ENCODE assay signal across 1 cellular context in the genomic region with DNA sequence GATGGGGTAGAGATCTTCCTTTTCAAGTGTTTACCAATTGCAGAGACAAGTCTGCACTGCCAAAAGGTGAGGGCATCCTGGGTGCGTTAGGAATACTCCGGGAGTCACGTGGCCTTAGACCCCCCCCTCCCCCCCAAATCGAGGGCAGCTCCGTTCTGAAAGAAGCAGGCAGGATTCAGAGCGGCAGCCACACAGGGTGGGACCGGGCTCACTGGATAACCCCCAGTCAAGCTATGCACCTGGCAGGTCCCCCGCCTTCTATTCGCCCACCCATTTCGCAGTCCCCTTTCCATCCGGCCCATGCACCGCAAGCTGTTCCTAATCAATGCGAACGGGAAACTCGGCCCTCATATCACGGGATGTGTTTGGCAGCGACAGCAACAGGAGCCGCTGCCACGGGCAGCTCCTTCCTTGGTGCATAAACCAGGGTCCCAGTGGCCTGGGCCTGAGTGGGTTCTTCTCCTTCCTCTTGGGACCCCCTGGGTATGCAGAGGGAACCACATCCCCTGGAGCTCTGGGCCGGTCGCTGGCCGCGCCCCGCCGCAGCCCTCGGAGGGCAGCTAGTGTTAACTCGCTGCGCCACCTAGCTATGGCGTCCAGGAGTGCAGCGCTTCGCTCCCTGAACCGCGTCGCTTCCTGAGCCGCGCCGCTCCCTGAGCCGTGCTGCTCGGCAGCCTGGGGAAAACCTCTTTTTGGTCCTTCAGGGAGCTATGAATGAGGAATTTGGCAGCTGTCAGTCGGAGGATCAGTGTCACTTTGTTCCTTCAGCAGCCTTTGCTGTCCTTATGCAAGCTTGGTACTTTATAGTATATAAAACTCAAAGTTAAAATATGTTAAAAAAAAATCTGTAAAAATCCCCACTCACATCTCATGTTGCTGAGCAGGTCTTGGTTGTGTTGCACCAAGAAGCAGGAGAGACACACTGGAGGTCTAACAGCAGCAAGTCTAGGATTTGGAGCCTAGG.
TF ChIP-seq lines count a peak whose summit lies in the region.

No MANE protein-coding gene starts in this region.

TF ChIP-seq in HepG2, 621 proteins besides CTCF, POLR2A, EP300 and RAD21 (continued from another document and continues in another):
- TF ChIP-seq, protein P1, sequence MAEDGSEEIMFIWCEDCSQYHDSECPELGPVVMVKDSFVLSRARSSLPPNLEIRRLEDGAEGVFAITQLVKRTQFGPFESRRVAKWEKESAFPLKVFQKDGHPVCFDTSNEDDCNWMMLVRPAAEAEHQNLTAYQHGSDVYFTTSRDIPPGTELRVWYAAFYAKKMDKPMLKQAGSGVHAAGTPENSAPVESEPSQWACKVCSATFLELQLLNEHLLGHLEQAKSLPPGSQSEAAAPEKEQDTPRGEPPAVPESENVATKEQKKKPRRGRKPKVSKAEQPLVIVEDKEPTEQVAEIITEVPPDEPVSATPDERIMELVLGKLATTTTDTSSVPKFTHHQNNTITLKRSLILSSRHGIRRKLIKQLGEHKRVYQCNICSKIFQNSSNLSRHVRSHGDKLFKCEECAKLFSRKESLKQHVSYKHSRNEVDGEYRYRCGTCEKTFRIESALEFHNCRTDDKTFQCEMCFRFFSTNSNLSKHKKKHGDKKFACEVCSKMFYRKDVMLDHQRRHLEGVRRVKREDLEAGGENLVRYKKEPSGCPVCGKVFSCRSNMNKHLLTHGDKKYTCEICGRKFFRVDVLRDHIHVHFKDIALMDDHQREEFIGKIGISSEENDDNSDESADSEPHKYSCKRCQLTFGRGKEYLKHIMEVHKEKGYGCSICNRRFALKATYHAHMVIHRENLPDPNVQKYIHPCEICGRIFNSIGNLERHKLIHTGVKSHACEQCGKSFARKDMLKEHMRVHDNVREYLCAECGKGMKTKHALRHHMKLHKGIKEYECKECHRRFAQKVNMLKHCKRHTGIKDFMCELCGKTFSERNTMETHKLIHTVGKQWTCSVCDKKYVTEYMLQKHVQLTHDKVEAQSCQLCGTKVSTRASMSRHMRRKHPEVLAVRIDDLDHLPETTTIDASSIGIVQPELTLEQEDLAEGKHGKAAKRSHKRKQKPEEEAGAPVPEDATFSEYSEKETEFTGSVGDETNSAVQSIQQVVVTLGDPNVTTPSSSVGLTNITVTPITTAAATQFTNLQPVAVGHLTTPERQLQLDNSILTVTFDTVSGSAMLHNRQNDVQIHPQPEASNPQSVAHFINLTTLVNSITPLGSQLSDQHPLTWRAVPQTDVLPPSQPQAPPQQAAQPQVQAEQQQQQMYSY (CRISPR knock-in tag; IDR thresholded peaks at IDR 0.05): no peak
- TF ChIP-seq NR2F6 (IDR thresholded peaks at IDR 0.05): no peak
- peak; percentile 40; the same call in 1 of the 2 replicates for TF ChIP-seq NR2F6 (CRISPR knock-in tag; IDR thresholded peaks at IDR 0.05)
- TF ChIP-seq HOXA5 (CRISPR knock-in tag; IDR thresholded peaks at IDR 0.05): peak; percentile 64; the same call in 1 of the 2 replicates
- no peak for TF ChIP-seq SUZ12 (IDR thresholded peaks at IDR 0.05; ENCODE audit: low read depth, low read length)
- TF ChIP-seq ZNF446 (CRISPR knock-in tag; IDR thresholded peaks at IDR 0.05): peak; percentile 46; the same call in 1 of the 2 replicates
- TF ChIP-seq ZNF263 (CRISPR knock-in tag; IDR thresholded peaks at IDR 0.05): peak; percentile 37; the same call in 1 of the 2 replicates
- TF ChIP-seq, protein P2, sequence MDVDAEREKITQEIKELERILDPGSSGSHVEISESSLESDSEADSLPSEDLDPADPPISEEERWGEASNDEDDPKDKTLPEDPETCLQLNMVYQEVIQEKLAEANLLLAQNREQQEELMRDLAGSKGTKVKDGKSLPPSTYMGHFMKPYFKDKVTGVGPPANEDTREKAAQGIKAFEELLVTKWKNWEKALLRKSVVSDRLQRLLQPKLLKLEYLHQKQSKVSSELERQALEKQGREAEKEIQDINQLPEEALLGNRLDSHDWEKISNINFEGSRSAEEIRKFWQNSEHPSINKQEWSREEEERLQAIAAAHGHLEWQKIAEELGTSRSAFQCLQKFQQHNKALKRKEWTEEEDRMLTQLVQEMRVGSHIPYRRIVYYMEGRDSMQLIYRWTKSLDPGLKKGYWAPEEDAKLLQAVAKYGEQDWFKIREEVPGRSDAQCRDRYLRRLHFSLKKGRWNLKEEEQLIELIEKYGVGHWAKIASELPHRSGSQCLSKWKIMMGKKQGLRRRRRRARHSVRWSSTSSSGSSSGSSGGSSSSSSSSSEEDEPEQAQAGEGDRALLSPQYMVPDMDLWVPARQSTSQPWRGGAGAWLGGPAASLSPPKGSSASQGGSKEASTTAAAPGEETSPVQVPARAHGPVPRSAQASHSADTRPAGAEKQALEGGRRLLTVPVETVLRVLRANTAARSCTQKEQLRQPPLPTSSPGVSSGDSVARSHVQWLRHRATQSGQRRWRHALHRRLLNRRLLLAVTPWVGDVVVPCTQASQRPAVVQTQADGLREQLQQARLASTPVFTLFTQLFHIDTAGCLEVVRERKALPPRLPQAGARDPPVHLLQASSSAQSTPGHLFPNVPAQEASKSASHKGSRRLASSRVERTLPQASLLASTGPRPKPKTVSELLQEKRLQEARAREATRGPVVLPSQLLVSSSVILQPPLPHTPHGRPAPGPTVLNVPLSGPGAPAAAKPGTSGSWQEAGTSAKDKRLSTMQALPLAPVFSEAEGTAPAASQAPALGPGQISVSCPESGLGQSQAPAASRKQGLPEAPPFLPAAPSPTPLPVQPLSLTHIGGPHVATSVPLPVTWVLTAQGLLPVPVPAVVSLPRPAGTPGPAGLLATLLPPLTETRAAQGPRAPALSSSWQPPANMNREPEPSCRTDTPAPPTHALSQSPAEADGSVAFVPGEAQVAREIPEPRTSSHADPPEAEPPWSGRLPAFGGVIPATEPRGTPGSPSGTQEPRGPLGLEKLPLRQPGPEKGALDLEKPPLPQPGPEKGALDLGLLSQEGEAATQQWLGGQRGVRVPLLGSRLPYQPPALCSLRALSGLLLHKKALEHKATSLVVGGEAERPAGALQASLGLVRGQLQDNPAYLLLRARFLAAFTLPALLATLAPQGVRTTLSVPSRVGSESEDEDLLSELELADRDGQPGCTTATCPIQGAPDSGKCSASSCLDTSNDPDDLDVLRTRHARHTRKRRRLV (CRISPR knock-in tag; IDR thresholded peaks at IDR 0.05): no peak
- TF ChIP-seq, protein P3, sequence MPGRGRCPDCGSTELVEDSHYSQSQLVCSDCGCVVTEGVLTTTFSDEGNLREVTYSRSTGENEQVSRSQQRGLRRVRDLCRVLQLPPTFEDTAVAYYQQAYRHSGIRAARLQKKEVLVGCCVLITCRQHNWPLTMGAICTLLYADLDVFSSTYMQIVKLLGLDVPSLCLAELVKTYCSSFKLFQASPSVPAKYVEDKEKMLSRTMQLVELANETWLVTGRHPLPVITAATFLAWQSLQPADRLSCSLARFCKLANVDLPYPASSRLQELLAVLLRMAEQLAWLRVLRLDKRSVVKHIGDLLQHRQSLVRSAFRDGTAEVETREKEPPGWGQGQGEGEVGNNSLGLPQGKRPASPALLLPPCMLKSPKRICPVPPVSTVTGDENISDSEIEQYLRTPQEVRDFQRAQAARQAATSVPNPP (CRISPR knock-in tag; IDR thresholded peaks at IDR 0.05): peak; percentile 15; the same call in 1 of the 2 replicates
- TF ChIP-seq ZNF101 (CRISPR knock-in tag; IDR thresholded peaks at IDR 0.05; ENCODE audit: borderline replicate concordance, low read depth): no peak
- TF ChIP-seq TCF7 (IDR thresholded peaks at IDR 0.05; ENCODE audit: low read depth): no peak
- no peak for TF ChIP-seq NFE2L2 (IDR thresholded peaks at IDR 0.05; ENCODE audit: low read length)
- TF ChIP-seq, protein P4, sequence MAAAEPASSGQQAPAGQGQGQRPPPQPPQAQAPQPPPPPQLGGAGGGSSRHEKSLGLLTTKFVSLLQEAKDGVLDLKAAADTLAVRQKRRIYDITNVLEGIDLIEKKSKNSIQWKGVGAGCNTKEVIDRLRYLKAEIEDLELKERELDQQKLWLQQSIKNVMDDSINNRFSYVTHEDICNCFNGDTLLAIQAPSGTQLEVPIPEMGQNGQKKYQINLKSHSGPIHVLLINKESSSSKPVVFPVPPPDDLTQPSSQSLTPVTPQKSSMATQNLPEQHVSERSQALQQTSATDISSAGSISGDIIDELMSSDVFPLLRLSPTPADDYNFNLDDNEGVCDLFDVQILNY (CRISPR knock-in tag; conservative IDR thresholded peaks at IDR 0.05): no peak
- 0 out of 2 replicates have a peak, but pooled peaks have one; percentile 34 for TF ChIP-seq ZNF792 (CRISPR knock-in tag; IDR thresholded peaks at IDR 0.05)
- TF ChIP-seq, protein P5, sequence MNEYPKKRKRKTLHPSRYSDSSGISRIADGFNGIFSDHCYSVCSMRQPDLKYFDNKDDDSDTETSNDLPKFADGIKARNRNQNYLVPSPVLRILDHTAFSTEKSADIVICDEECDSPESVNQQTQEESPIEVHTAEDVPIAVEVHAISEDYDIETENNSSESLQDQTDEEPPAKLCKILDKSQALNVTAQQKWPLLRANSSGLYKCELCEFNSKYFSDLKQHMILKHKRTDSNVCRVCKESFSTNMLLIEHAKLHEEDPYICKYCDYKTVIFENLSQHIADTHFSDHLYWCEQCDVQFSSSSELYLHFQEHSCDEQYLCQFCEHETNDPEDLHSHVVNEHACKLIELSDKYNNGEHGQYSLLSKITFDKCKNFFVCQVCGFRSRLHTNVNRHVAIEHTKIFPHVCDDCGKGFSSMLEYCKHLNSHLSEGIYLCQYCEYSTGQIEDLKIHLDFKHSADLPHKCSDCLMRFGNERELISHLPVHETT (CRISPR knock-in tag; conservative IDR thresholded peaks at IDR 0.05): no peak
- TF ChIP-seq ZSCAN12 (CRISPR knock-in tag; IDR thresholded peaks at IDR 0.05): no peak
- TF ChIP-seq, protein P6, sequence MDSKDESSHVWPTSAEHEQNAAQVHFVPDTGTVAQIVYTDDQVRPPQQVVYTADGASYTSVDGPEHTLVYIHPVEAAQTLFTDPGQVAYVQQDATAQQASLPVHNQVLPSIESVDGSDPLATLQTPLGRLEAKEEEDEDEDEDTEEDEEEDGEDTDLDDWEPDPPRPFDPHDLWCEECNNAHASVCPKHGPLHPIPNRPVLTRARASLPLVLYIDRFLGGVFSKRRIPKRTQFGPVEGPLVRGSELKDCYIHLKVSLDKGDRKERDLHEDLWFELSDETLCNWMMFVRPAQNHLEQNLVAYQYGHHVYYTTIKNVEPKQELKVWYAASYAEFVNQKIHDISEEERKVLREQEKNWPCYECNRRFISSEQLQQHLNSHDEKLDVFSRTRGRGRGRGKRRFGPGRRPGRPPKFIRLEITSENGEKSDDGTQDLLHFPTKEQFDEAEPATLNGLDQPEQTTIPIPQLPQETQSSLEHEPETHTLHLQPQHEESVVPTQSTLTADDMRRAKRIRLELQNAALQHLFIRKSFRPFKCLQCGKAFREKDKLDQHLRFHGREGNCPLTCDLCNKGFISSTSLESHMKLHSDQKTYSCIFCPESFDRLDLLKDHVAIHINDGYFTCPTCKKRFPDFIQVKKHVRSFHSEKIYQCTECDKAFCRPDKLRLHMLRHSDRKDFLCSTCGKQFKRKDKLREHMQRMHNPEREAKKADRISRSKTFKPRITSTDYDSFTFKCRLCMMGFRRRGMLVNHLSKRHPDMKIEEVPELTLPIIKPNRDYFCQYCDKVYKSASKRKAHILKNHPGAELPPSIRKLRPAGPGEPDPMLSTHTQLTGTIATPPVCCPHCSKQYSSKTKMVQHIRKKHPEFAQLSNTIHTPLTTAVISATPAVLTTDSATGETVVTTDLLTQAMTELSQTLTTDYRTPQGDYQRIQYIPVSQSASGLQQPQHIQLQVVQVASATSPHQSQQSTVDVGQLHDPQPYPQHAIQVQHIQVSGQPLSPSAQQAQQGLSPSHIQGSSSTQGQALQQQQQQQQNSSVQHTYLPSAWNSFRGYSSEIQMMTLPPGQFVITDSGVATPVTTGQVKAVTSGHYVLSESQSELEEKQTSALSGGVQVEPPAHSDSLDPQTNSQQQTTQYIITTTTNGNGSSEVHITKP (CRISPR knock-in tag; IDR thresholded peaks at IDR 0.05; ENCODE audit: low read depth): no peak
- TF ChIP-seq ZNF225 (CRISPR knock-in tag; IDR thresholded peaks at IDR 0.05): peak; percentile 43; the same call in 1 of the 2 replicates
- no peak for TF ChIP-seq HMG20B (CRISPR knock-in tag; conservative IDR thresholded peaks at IDR 0.05)
- TF ChIP-seq RCOR2 (CRISPR knock-in tag; IDR thresholded peaks at IDR 0.05): no peak
- no peak for TF ChIP-seq PAX8 (CRISPR knock-in tag; IDR thresholded peaks at IDR 0.05; ENCODE audit: borderline replicate concordance)
- no peak for TF ChIP-seq EZH2 (conservative IDR thresholded peaks at IDR 0.05; ENCODE audit: low read depth, low read length)
- TF ChIP-seq TBX3 (IDR thresholded peaks at IDR 0.05; ENCODE audit: borderline replicate concordance): no peak
- TF ChIP-seq, protein P7, sequence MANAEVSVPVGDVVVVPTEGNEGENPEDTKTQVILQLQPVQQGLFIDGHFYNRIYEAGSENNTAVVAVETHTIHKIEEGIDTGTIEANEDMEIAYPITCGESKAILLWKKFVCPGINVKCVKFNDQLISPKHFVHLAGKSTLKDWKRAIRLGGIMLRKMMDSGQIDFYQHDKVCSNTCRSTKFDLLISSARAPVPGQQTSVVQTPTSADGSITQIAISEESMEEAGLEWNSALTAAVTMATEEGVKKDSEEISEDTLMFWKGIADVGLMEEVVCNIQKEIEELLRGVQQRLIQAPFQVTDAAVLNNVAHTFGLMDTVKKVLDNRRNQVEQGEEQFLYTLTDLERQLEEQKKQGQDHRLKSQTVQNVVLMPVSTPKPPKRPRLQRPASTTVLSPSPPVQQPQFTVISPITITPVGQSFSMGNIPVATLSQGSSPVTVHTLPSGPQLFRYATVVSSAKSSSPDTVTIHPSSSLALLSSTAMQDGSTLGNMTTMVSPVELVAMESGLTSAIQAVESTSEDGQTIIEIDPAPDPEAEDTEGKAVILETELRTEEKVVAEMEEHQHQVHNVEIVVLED (CRISPR knock-in tag; IDR thresholded peaks at IDR 0.05; ENCODE audit: borderline replicate concordance): peak; percentile 29; the same call in 1 of the 2 replicates
- TF ChIP-seq MED13 (CRISPR knock-in tag; IDR thresholded peaks at IDR 0.05): peak; percentile 35; the same call in 1 of the 2 replicates
- TF ChIP-seq ZNF337 (CRISPR knock-in tag; IDR thresholded peaks at IDR 0.05; ENCODE audit: borderline replicate concordance, low read depth): no peak
- TF ChIP-seq ZNF83 (CRISPR knock-in tag; IDR thresholded peaks at IDR 0.05; ENCODE audit: borderline replicate concordance): no peak
- TF ChIP-seq KLF16 (CRISPR knock-in tag; IDR thresholded peaks at IDR 0.05): peak in 1 of 2 experiments; percentile 40; a peak in 1 of 4 replicates
- TF ChIP-seq, protein P8, sequence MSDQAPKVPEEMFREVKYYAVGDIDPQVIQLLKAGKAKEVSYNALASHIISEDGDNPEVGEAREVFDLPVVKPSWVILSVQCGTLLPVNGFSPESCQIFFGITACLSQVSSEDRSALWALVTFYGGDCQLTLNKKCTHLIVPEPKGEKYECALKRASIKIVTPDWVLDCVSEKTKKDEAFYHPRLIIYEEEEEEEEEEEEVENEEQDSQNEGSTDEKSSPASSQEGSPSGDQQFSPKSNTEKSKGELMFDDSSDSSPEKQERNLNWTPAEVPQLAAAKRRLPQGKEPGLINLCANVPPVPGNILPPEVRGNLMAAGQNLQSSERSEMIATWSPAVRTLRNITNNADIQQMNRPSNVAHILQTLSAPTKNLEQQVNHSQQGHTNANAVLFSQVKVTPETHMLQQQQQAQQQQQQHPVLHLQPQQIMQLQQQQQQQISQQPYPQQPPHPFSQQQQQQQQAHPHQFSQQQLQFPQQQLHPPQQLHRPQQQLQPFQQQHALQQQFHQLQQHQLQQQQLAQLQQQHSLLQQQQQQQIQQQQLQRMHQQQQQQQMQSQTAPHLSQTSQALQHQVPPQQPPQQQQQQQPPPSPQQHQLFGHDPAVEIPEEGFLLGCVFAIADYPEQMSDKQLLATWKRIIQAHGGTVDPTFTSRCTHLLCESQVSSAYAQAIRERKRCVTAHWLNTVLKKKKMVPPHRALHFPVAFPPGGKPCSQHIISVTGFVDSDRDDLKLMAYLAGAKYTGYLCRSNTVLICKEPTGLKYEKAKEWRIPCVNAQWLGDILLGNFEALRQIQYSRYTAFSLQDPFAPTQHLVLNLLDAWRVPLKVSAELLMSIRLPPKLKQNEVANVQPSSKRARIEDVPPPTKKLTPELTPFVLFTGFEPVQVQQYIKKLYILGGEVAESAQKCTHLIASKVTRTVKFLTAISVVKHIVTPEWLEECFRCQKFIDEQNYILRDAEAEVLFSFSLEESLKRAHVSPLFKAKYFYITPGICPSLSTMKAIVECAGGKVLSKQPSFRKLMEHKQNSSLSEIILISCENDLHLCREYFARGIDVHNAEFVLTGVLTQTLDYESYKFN (CRISPR knock-in tag; conservative IDR thresholded peaks at IDR 0.05): no peak
- no peak for TF ChIP-seq ZNF879 (CRISPR knock-in tag; IDR thresholded peaks at IDR 0.05)
